In genomic region chr14:51871846-51872245, GRCh38 we compare ENCODE assay signal across 1 cellular context.
TF ChIP-seq lines count a peak whose summit lies in the region.

No MANE protein-coding gene starts in this region.

TF ChIP-seq in HepG2, 621 proteins besides CTCF, POLR2A, EP300 and RAD21:
- no peak for TF ChIP-seq MTA1 (CRISPR knock-in tag; IDR thresholded peaks at IDR 0.05; ENCODE audit: borderline replicate concordance)
- TF ChIP-seq ZFP36L1 (CRISPR knock-in tag; IDR thresholded peaks at IDR 0.05), result no peak
- no peak for TF ChIP-seq FIP1L1 (IDR thresholded peaks at IDR 0.05; ENCODE audit: borderline replicate concordance, insufficient read depth, low read depth, low read length)
- no peak for TF ChIP-seq SNAPC2 (CRISPR knock-in tag; IDR thresholded peaks at IDR 0.05)
- no peak for TF ChIP-seq PHF5A (CRISPR knock-in tag; IDR thresholded peaks at IDR 0.05; ENCODE audit: low read depth, unreplicated experiment)
- TF ChIP-seq, protein P1, sequence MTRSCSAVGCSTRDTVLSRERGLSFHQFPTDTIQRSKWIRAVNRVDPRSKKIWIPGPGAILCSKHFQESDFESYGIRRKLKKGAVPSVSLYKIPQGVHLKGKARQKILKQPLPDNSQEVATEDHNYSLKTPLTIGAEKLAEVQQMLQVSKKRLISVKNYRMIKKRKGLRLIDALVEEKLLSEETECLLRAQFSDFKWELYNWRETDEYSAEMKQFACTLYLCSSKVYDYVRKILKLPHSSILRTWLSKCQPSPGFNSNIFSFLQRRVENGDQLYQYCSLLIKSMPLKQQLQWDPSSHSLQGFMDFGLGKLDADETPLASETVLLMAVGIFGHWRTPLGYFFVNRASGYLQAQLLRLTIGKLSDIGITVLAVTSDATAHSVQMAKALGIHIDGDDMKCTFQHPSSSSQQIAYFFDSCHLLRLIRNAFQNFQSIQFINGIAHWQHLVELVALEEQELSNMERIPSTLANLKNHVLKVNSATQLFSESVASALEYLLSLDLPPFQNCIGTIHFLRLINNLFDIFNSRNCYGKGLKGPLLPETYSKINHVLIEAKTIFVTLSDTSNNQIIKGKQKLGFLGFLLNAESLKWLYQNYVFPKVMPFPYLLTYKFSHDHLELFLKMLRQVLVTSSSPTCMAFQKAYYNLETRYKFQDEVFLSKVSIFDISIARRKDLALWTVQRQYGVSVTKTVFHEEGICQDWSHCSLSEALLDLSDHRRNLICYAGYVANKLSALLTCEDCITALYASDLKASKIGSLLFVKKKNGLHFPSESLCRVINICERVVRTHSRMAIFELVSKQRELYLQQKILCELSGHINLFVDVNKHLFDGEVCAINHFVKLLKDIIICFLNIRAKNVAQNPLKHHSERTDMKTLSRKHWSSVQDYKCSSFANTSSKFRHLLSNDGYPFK (CRISPR knock-in tag; IDR thresholded peaks at IDR 0.05; ENCODE audit: borderline replicate concordance), result no peak
- no peak for TF ChIP-seq TSC22D2 (CRISPR knock-in tag; IDR thresholded peaks at IDR 0.05; ENCODE audit: borderline replicate concordance)
- no peak for TF ChIP-seq KDM6A (CRISPR knock-in tag; IDR thresholded peaks at IDR 0.05; ENCODE audit: low read depth)
- no peak for TF ChIP-seq TOPORS (CRISPR knock-in tag; IDR thresholded peaks at IDR 0.05)
- TF ChIP-seq ZFP62 (CRISPR knock-in tag; IDR thresholded peaks at IDR 0.05), result no peak
- TF ChIP-seq MED1 (CRISPR knock-in tag; IDR thresholded peaks at IDR 0.05), result no peak
- TF ChIP-seq, protein P2, sequence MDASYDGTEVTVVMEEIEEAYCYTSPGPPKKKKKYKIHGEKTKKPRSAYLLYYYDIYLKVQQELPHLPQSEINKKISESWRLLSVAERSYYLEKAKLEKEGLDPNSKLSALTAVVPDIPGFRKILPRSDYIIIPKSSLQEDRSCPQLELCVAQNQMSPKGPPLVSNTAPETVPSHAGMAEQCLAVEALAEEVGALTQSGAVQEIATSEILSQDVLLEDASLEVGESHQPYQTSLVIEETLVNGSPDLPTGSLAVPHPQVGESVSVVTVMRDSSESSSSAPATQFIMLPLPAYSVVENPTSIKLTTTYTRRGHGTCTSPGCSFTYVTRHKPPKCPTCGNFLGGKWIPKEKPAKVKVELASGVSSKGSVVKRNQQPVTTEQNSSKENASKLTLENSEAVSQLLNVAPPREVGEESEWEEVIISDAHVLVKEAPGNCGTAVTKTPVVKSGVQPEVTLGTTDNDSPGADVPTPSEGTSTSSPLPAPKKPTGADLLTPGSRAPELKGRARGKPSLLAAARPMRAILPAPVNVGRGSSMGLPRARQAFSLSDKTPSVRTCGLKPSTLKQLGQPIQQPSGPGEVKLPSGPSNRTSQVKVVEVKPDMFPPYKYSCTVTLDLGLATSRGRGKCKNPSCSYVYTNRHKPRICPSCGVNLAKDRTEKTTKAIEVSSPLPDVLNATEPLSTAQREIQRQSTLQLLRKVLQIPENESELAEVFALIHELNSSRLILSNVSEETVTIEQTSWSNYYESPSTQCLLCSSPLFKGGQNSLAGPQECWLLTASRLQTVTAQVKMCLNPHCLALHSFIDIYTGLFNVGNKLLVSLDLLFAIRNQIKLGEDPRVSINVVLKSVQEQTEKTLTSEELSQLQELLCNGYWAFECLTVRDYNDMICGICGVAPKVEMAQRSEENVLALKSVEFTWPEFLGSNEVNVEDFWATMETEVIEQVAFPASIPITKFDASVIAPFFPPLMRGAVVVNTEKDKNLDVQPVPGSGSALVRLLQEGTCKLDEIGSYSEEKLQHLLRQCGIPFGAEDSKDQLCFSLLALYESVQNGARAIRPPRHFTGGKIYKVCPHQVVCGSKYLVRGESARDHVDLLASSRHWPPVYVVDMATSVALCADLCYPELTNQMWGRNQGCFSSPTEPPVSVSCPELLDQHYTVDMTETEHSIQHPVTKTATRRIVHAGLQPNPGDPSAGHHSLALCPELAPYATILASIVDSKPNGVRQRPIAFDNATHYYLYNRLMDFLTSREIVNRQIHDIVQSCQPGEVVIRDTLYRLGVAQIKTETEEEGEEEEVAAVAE (CRISPR knock-in tag; IDR thresholded peaks at IDR 0.05; ENCODE audit: borderline replicate concordance), result no peak
- no peak for TF ChIP-seq PAX8 (CRISPR knock-in tag; IDR thresholded peaks at IDR 0.05; ENCODE audit: borderline replicate concordance)
- no peak for TF ChIP-seq ZNF720 (CRISPR knock-in tag; IDR thresholded peaks at IDR 0.05)
- TF ChIP-seq ZXDC (CRISPR knock-in tag; IDR thresholded peaks at IDR 0.05), result no peak
- TF ChIP-seq E2F5 (CRISPR knock-in tag; conservative IDR thresholded peaks at IDR 0.05), result no peak
